12 cellular contexts compared by ENCODE assay signal in genomic region chr12:116009805-116010204, GRCh38.
DNase-seq lines count a peak whose midpoint lies in the region; ATAC-seq and TF ChIP-seq lines count a peak whose summit lies in the region.
"Had no signal": no experiment of that assay in that cellular context is flagged by ENCODE, and none has a peak within 500 bp of the region (broad histone marks: within the 10 kb centered on the region; RNA-seq: fewer than 3 reads in every experiment).

No MANE protein-coding gene starts in this region.

- no peak overlapping the region for H2BK120ac ChIP-seq in mesenchymal stem cell (ENCODE audit: low read depth, low read length)

- H3F3A ChIP-seq in MM.1S (ENCODE audit: insufficient read depth, low read length): no peaks in the 10 kb centered on the region

- H2BK5ac ChIP-seq in mesenchymal stem cell (ENCODE audit: low read depth, low read length, poor library complexity, severe bottlenecking): no peak overlapping the region

- H3K23ac ChIP-seq in mesenchymal stem cell (ENCODE audit: low read length in 2 of 2): no peak overlapping the region

- H3K27ac ChIP-seq in MM.1S (ENCODE audit: low read length) (no peak overlapping the region), mesenchymal stem cell (ENCODE audit: low read length, poor library complexity, severe bottlenecking) (no peak overlapping the region)
- H3K27ac ChIP-seq: thyroid gland had no signal

- no peaks in the 10 kb centered on the region for H3K9me2 ChIP-seq in MM.1S (replicated peaks; ENCODE audit: insufficient read depth, low read length)

- H3K18ac ChIP-seq in mesenchymal stem cell (ENCODE audit: low read depth in 1 of 2, low read length in 2 of 2): no peak overlapping the region

- H3K4me3 ChIP-seq in MM.1S (ENCODE audit: low read length): no peak overlapping the region
- H3K4me3 ChIP-seq in choroid plexus epithelial cell (ENCODE audit: low read depth, low read length): no peak overlapping the region
- no peak overlapping the region for H3K4me3 ChIP-seq in mesenchymal stem cell (ENCODE audit: insufficient read depth in 1 of 2, low read depth in 1 of 2, low read length in 2 of 2)
- no peak overlapping the region for H3K4me3 ChIP-seq in H7 (ENCODE audit: insufficient read depth, low read depth, low read length)
- H3K4me3 ChIP-seq: thyroid gland had no signal

- H3K9me3 ChIP-seq in MM.1S (replicated peaks; ENCODE audit: insufficient read depth, low read length) (no peaks in the 10 kb centered on the region), mesenchymal stem cell (ENCODE audit: control insufficient read depth, low read length) (no peaks in the 10 kb centered on the region)
- H3K9me3 ChIP-seq: thyroid gland had no signal

- H3K9ac ChIP-seq in MM.1S (ENCODE audit: low read length) (no peak overlapping the region), mesenchymal stem cell (ENCODE audit: low read length) (no peak overlapping the region)

- ATAC-seq in HG02870 (IDR thresholded peaks at IDR 0.05; ENCODE audit: unreplicated experiment): no peak
- ATAC-seq: esophagus mucosa had no signal

- H3K4me3 Mint-ChIP-seq in osteocyte (ENCODE audit: unreplicated experiment): no peak overlapping the region

- no peaks in the 10 kb centered on the region for H3K9me3 Mint-ChIP-seq in osteocyte (ENCODE audit: unreplicated experiment)

- peaks cover 2% of the 10 kb centered on the region for H3K4me1 Mint-ChIP-seq in osteocyte (ENCODE audit: unreplicated experiment)

- H3K79me1 ChIP-seq in mesenchymal stem cell (replicated peaks; ENCODE audit: low read length, poor library complexity, severe bottlenecking): peaks cover 33% of the 10 kb centered on the region

- H3K36me3 Mint-ChIP-seq in osteocyte (ENCODE audit: unreplicated experiment): peaks cover 52% of the 10 kb centered on the region

- H3K4me2 ChIP-seq in MM.1S (ENCODE audit: low read depth, low read length) (no peak overlapping the region), mesenchymal stem cell (ENCODE audit: low read length, poor library complexity, severe bottlenecking) (no peak overlapping the region)

- H4K20me1 ChIP-seq in MM.1S (ENCODE audit: insufficient read depth, low read length): no peaks in the 10 kb centered on the region

- H3K79me2 ChIP-seq in MM.1S (ENCODE audit: low read length): peaks cover 5% of the 10 kb centered on the region; the same call in 1 of the 2 replicates

- H2BK12ac ChIP-seq in mesenchymal stem cell (ENCODE audit: low read length in 2 of 2): no peak overlapping the region

- no peak overlapping the region for H3K14ac ChIP-seq in mesenchymal stem cell (ENCODE audit: low read length in 2 of 2)

- H4K91ac ChIP-seq in mesenchymal stem cell (ENCODE audit: low read length): no peak overlapping the region

- DNase-seq in ELR (ENCODE audit: low read depth) (peak; percentile 46), MM.1S (no peak), choroid plexus epithelial cell (ENCODE audit: low read depth) (no peak), osteocyte (ENCODE audit: extremely low spot score, unreplicated experiment) (no peak), mesenchymal stem cell (no peak), H7 (no peak), amygdala (lab: John Stamatoyannopoulos, UW) (no peak)
- DNase-seq: Karpas-422, T-helper 1 cell, thyroid gland had no signal

- H2AFZ ChIP-seq in MM.1S (ENCODE audit: low read length) (no peak overlapping the region), mesenchymal stem cell (ENCODE audit: low read depth, low read length) (no peak overlapping the region)

- 94% methylated on average over 4 of the region's 4 CpGs for WGBS in mesenchymal stem cell

- H3K27me3 ChIP-seq in MM.1S (replicated peaks; ENCODE audit: insufficient read depth, low read length) (no peaks in the 10 kb centered on the region), mesenchymal stem cell (ENCODE audit: control insufficient read depth in 1 of 2, insufficient read depth in 1 of 2, low read length in 2 of 2) (no peaks in the 10 kb centered on the region), H7 (ENCODE audit: control insufficient read depth, insufficient read depth, low read length) (no peaks in the 10 kb centered on the region)
- H3K27me3 ChIP-seq: thyroid gland had no signal

- H3K4ac ChIP-seq in mesenchymal stem cell (ENCODE audit: low read depth in 1 of 2, low read length in 2 of 2): no peak overlapping the region

- H3K36me3 ChIP-seq in MM.1S (replicated peaks; ENCODE audit: insufficient read depth, low read length) (no peaks in the 10 kb centered on the region; the same call in 1 of the 2 replicates), mesenchymal stem cell (ENCODE audit: control insufficient read depth in 1 of 2, insufficient read depth in 2 of 2, low read depth in 1 of 2, low read length in 2 of 2) (peaks cover 18 to 99% of the 10 kb centered on the region in 2 experiments), H7 (replicated peaks; ENCODE audit: control insufficient read depth, insufficient read depth, low read length) (peaks cover 7% of the 10 kb centered on the region)

- peak; percentile 11; the same call in 1 of the 2 replicates for TF ChIP-seq CTCF in MM.1S (IDR thresholded peaks at IDR 0.05; ENCODE audit: low read length)
- peak; percentile 54 for TF ChIP-seq CTCF in choroid plexus epithelial cell (conservative IDR thresholded peaks at IDR 0.05; ENCODE audit: low read depth, low read length)
- TF ChIP-seq CTCF in osteocyte (IDR thresholded peaks at IDR 0.05): peak; percentile 35

- no peaks in the 10 kb centered on the region for H3K4me1 ChIP-seq in MM.1S (ENCODE audit: low read length)
- no peaks in the 10 kb centered on the region for H3K4me1 ChIP-seq in mesenchymal stem cell (ENCODE audit: control insufficient read depth, insufficient read depth, low read depth, low read length)
- H3K4me1 ChIP-seq: thyroid gland had no signal

- H3K27me3 Mint-ChIP-seq in osteocyte (ENCODE audit: unreplicated experiment): no peaks in the 10 kb centered on the region

- H2BK15ac ChIP-seq in mesenchymal stem cell (ENCODE audit: low read depth, poor library complexity, severe bottlenecking): no peak overlapping the region

- no peak overlapping the region for H4K8ac ChIP-seq in mesenchymal stem cell (ENCODE audit: low read length)

- H3K27ac Mint-ChIP-seq in osteocyte (ENCODE audit: unreplicated experiment): no peak overlapping the region

- no peak overlapping the region for H2AK5ac ChIP-seq in mesenchymal stem cell (ENCODE audit: low read length, severe bottlenecking)
